In the genomic region with DNA sequence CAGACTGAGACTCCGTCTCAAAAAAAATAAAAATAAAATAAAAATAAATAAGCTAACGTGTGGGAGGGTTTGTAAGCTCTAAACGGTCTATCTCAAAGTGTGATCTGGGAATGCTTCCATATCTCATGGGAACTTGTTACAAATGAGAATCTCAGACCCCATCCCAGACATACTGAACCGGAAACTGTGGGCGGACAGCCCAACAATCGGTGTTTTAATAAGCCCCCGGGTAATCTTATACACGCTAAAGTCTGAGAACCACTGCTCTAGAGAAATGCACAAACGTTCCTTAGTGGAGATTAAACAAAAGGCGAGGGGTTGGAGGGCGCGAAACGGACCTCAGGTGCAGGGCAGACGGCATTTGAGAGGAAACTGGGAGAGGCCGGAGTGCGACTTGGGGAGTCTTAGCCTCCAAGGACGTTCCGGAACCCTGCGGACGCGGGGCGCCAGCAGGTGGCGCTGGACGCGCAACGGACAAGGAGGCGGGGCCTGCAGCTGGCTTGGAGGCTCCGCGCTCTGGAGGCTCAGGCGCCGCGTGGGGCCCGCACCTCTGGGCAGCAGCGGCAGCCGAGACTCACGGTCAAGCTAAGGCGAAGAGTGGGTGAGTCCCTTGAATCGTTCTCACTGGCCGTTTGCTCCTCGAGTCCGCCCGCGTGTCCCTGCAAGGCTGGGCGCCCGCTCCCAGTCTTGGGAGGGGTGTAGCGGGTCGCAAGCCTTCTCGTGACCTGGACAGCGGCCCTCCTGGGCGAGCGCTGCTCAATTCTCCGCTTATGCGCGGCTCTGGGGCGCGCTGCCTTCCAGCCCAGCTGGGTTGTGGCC, we compare ENCODE assay signal across 8 cellular contexts. TPM values are rescaled to one million over a fixed set of nuclear protein-coding genes. Genes with fewer than 3 reads are reported as not detected.
DNase-seq lines count a peak whose midpoint lies in the region; ATAC-seq and TF ChIP-seq lines count a peak whose summit lies in the region.
"Not testable (repeated sequence)": the region's sequence is repeated elsewhere in the genome, so short reads cannot be mapped to it uniquely, and the experiment has no call there.

A gene (plus strand): TSS at position 527 of the 819 bp plus-strand sequence. CDS start 5,320 bp downstream, outside the sequence.

- H3K36me3 ChIP-seq in left lung: not testable (repeated sequence)

- not testable (repeated sequence) for H3K9me3 ChIP-seq in left lung

- DNase-seq in C1 segment of cervical spinal cord (lab: John Stamatoyannopoulos, UW) (peak; percentile 8 to 83 (median 61)), NCI-H526 (lab: John Stamatoyannopoulos, UW) (peak; percentile 79 to 95), dermis blood vessel endothelial cell (peak; percentile 96), left lung (peak; percentile 90 to 98)
- DNase-seq in activated CD4-positive, alpha-beta T cell treated with anti-CD3 and anti-CD28 coated beads, Interleukin-2, amount 50 U/mL, for 4 hours: peak; percentile 78 to 82
- peak; percentile 83 to 87 for DNase-seq in stimulated activated CD4-positive, alpha-beta T cell treated with anti-CD3 and anti-CD28 coated beads, Interleukin-1b, Interleukin-23, amount 100 ng/mL, for 4 hours (ENCODE audit: low read depth in 2 of 2)

- peak; percentile 97 for ATAC-seq in GM19328 (IDR thresholded peaks at IDR 0.05; ENCODE audit: unreplicated experiment)
- peak; percentile 97 for ATAC-seq in HG03442 (IDR thresholded peaks at IDR 0.05; ENCODE audit: unreplicated experiment)
- ATAC-seq in left lung: peak; percentile 99

- peaks cover 0 to 14% of the 10 kb centered on the region in 2 donors for H3K27me3 ChIP-seq in left lung

- peak within 1 kb of the TSS; percentile 57 to 77 for H3K27ac ChIP-seq in left lung

- peak; percentile 84 to 86 for TF ChIP-seq CTCF in left lung (IDR thresholded peaks at IDR 0.05)

- H3K4me1 ChIP-seq in left lung: not testable (repeated sequence)

- H3K4me3 ChIP-seq in left lung: peak within 1 kb of the TSS; percentile 36 to 43

- intact Hi-C loops in left lung (cut with DNase I): not testable (repeated sequence)

RNA-seq across cellular contexts. Expression of the gene that starts here (rescaled TPM):
- total RNA-seq in dermis blood vessel endothelial cell: 11.1 and 27.6 TPM in 2 replicates
- total RNA-seq in left lung: 10 to 100 TPM; 17.5 to 23.6 TPM

Comparison
In these comparisons a context has a peak if more than half of its experiments do, and no peak if none do; other contexts are left out.
1. Peak in every context shown above with its lines: DNase-seq, ATAC-seq, H3K4me3 ChIP-seq and H3K27ac ChIP-seq.